Comparison of ENCODE assay signal across 1 cellular context in genomic region chr19:12994701-12995595, GRCh38.
TF ChIP-seq lines count a peak whose summit lies in the region.

TSS of gene NFIX (plus strand) at chr19:12995475. CDS start at chr19:12995838, 363 bp downstream.

TF ChIP-seq in H1, 55 proteins besides CTCF, POLR2A, EP300 and RAD21:
- no peak for TF ChIP-seq JUND (IDR thresholded peaks at IDR 0.05; ENCODE audit: low read length)
- TF ChIP-seq CBX5 (IDR thresholded peaks at IDR 0.05; ENCODE audit: low read depth, low read length) = no peak
- no peak for TF ChIP-seq RXRA (IDR thresholded peaks at IDR 0.05; ENCODE audit: insufficient read depth, low read depth, low read length)
- TF ChIP-seq EZH2 (IDR thresholded peaks at IDR 0.05; ENCODE audit: low read depth, low read length, severe bottlenecking) = peak; percentile 95
- TF ChIP-seq SUZ12 (IDR thresholded peaks at IDR 0.05; ENCODE audit: low read length) = peak; percentile 94
- no peak for TF ChIP-seq CBX8 (IDR thresholded peaks at IDR 0.05; ENCODE audit: borderline replicate concordance, low read depth, low read length)
